In the genomic region with DNA sequence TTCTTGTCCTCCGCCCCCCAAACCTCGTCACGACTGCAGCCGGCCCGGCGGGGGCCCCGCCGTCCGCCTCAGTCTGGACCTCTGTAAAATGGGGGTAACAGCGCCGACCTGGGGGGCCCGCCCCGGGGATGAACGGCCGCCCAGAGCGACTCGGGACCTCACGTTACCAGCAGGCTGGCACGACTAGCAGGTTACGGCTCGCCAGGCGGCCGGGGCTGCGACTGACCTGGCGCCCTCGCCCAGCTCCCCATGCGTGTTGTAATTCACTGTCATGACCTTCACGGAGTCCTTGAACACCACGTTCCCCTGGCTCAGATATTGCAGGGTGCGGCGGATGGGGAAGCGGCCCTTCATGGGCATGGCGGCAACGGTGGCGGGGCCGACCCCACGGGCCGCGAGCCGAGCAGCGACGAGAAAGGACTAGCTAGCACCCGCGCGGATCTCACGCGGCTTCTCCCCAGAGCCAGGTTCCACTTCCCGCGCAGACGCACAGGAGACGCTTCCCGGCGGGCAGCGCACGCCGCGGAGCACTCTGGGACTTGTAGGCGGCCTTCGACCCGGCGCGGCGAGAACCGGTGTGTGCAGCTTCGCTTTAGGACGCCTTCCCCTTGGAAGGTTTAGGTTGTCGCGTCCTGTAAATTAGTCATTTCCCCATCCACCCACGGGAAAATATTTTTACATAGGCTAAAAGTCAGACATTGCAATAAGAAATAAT, we compare ENCODE assay signal across 8 cellular contexts. TPM values are rescaled to one million over a fixed set of nuclear protein-coding genes. Genes with fewer than 3 reads are reported as not detected.
DNase-seq lines count a peak whose midpoint lies in the region; ATAC-seq and TF ChIP-seq lines count a peak whose summit lies in the region.

A gene (minus strand): TSS at position 481 of the 715 bp plus-strand sequence. CDS start 121 bp downstream, at position 360.

- intact Hi-C loops in adrenal gland (cut with DNase I) (no loop called here), left cardiac atrium (cut with DNase I) (no loop called here), posterior vena cava (cut with DNase I) (no loop called here)

- H3K36me3 ChIP-seq in adrenal gland (replicated peaks in 1 of 2) = no peaks in the 10 kb centered on the region
- peaks cover 0 to under 1% (median 0%) of the 10 kb centered on the region in 4 donors for H3K36me3 ChIP-seq in upper lobe of left lung

- peak; percentile 71 to 87 for TF ChIP-seq POLR2A in adrenal gland (IDR thresholded peaks at IDR 0.05)
- peak in 3 of 4 donors; percentile 80 to 93 (median 85) for TF ChIP-seq POLR2A in upper lobe of left lung (IDR thresholded peaks at IDR 0.05)

- ATAC-seq in HG02870 (IDR thresholded peaks at IDR 0.05; ENCODE audit: unreplicated experiment) (peak; percentile 92), left cardiac atrium (peak; percentile 99), upper lobe of left lung (ENCODE audit: low FRiP score in 2 of 2) (peak; percentile 97 to 100)

- in situ Hi-C loops in GM13977 (cut with MboI; ENCODE audit: low pct_unique_long_range_greater_than_20kb, low sequenced_read_pairs, unreplicated experiment) = no loop called here

- H3K4me3 ChIP-seq in adrenal gland (peak within 1 kb of the TSS; percentile 65 to 81 (median 76)), upper lobe of left lung (peak within 1 kb of the TSS; percentile 70 to 96 (median 80))

- TF ChIP-seq CTCF in GM13977 (IDR thresholded peaks at IDR 0.05; ENCODE audit: extremely low read depth, insufficient read depth, missing control alignments) = no peak
- no peak for TF ChIP-seq CTCF in adrenal gland (IDR thresholded peaks at IDR 0.05)
- TF ChIP-seq CTCF in upper lobe of left lung (IDR thresholded peaks at IDR 0.05) = peak in 1 of 6 experiments; percentile 28

- DNase-seq in GM13977 (ENCODE audit: low spot score) = peak; percentile 97
- DNase-seq in NCI-H146 (lab: John Stamatoyannopoulos, UW) = peak; percentile 83
- DNase-seq in T-helper 1 cell = peak; percentile 78 to 92 (median 84)
- peak; percentile 88 to 95 (median 92) for DNase-seq in adrenal gland
- peak; percentile 94 for DNase-seq in left cardiac atrium
- DNase-seq in posterior vena cava (ENCODE audit: low spot score) = peak; percentile 98
- DNase-seq in upper lobe of left lung = peak; percentile 96 to 97

- H3K4me1 ChIP-seq in adrenal gland (replicated peaks in 1 of 2) = peaks cover 9 to 19% of the 10 kb centered on the region in 2 donors
- peaks cover 13 to 28% (median 20%) of the 10 kb centered on the region in 4 donors for H3K4me1 ChIP-seq in upper lobe of left lung

- TF ChIP-seq EP300 in upper lobe of left lung (IDR thresholded peaks at IDR 0.05) = peak in 1 of 4 donors; percentile 16

- no peaks in the 10 kb centered on the region for H3K27me3 ChIP-seq in adrenal gland
- H3K27me3 ChIP-seq in upper lobe of left lung = no peaks in the 10 kb centered on the region

- peak within 1 kb of the TSS; percentile 53 to 89 (median 77) for H3K27ac ChIP-seq in adrenal gland
- H3K27ac ChIP-seq in upper lobe of left lung = peak within 1 kb of the TSS; percentile 73 to 92 (median 85)

- no peaks in the 10 kb centered on the region for H3K9me3 ChIP-seq in adrenal gland (replicated peaks in 1 of 3)
- no peaks in the 10 kb centered on the region for H3K9me3 ChIP-seq in upper lobe of left lung

- 0 to 4% (median 1%) methylated on average over 9 to 69 of the region's 69 CpGs for WGBS in adrenal gland, 4 donors
- 0% methylated on average over 15 to 26 of the region's 69 CpGs for WGBS in upper lobe of left lung, 2 donors

RNA-seq across cellular contexts. Expression of the gene that starts here (rescaled TPM):
- total RNA-seq in adrenal gland = 10 to 100 TPM; 12.9 to 66.7 (median 42.7) TPM
- 100 to 1,000 TPM in 1 of 3 donors, 10 to 100 TPM in 2; 47.1 to 145 (median 65.4) TPM for polyA plus RNA-seq in adrenal gland
- 10 to 100 TPM; 88.1 to 88.4 TPM for total RNA-seq in left cardiac atrium
- total RNA-seq in posterior vena cava = 10 to 100 TPM; 29.7 to 34.4 TPM
- 100 to 1,000 TPM in 2 of 6 donors, 10 to 100 TPM in 4; 39.8 to 149 (median 56.9) TPM for total RNA-seq in upper lobe of left lung

Comparison
In these comparisons a context has a peak if more than half of its experiments do, and no peak if none do; other contexts are left out.
1. Peak in every context shown above with its lines: DNase-seq, ATAC-seq, H3K4me3 ChIP-seq and H3K27ac ChIP-seq.